In the genomic region with DNA sequence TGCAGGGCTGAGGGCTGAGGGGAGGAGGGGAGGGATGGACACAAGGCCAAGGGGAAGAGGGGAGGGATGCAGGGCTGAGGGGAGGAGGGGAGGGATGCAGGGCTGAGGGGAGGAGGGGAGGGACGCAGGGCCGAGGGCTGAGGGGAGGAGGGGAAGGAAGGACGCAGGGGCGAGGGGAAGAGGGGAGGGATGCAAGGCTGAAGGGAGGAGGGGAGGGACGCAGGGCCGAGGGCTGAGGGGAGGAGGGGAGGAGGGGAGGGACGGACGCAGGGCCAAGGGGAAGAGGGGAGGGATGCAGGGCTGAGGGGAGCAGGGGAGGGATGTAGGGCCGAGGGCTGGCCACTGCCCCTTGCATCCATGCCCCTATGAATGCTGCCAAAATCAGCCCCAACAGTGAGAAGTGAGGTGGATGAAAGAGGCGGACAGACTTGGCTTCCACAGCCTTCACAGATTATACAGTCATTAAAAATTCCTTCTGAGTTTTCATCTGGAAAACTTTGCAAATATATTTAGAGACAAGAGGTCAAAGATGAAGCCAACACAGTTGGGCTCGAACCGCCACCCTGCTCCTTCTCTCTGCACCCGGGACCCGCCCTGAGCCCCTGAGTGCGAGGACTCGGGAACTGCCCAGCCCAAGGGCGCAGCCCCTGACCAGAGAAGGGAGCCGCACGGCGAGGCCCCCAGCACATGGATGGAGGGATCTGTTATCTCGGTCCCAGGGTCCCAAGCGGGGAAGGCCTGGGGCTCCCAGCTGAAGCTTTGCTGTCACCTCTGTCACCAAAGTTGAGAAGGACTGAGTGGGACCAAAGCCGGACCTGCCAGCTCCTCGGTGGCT, we compare ENCODE assay signal across 12 cellular contexts.
DNase-seq lines count a peak whose midpoint lies in the region; ATAC-seq and TF ChIP-seq lines count a peak whose summit lies in the region.
"Had no signal": no experiment of that assay in that cellular context is flagged by ENCODE, and none has a peak within 500 bp of the region (broad histone marks: within the 10 kb centered on the region; RNA-seq: fewer than 3 reads in every experiment).

No MANE protein-coding gene starts in this region.

- TF ChIP-seq POLR2A in prostate gland (IDR thresholded peaks at IDR 0.05) = no peak

- no peak for DNase-seq in right atrium auricular region (ENCODE audit: low spot score)
- no peak for DNase-seq in cardiac septum (ENCODE audit: low spot score)
- DNase-seq in kidney tubule cell (ENCODE audit: low spot score) = peak; percentile 50
- no peak for DNase-seq in prostate gland (ENCODE audit: low spot score)
- DNase-seq in NCI-H2029 (lab: John Stamatoyannopoulos, UW) = no peak
- no peak for DNase-seq in activated CD4-positive, alpha-beta T cell treated with anti-CD3 and anti-CD28 coated beads, Interleukin-2, amount 10 ng/mL, durations not matched to agents 7 days and 5 days
- DNase-seq in stimulated activated CD4-positive, alpha-beta T cell treated with anti-CD3 and anti-CD28 coated beads, Interleukin-2, amount 100 ng/mL, for 24 hours = no peak
- DNase-seq: effector memory CD4-positive, alpha-beta T cell; Kasumi-1; NCI-H187 had no signal

- H3K36me3 ChIP-seq in right atrium auricular region (no peaks in the 10 kb centered on the region), prostate gland (no peaks in the 10 kb centered on the region)

- intact Hi-C loops in cardiac septum (cut with DNase I) (loop anchor here (5.0 kb wide), 1 partner anchor 64 kb away; a partner anchor contains a TSS), prostate gland (cut with DNase I) (no loop called here)

- ATAC-seq in GM18870 (IDR thresholded peaks at IDR 0.05; ENCODE audit: unreplicated experiment) = no peak

- CTCF ChIA-PET in activated CD4-positive, alpha-beta T cell treated with anti-CD3 and anti-CD28 coated beads, Interleukin-2, amount 10 ng/mL, durations not matched to agents 7 days and 5 days (lab: Charles Lee) = no interaction called here

- peak overlapping the region; percentile 88 to 92 for H3K27ac ChIP-seq in right atrium auricular region
- peak overlapping the region; percentile 66 to 70 for H3K27ac ChIP-seq in prostate gland
- H3K27ac ChIP-seq: SK-N-MC had no signal

- no peaks in the 10 kb centered on the region for H3K27me3 ChIP-seq in right atrium auricular region
- no peaks in the 10 kb centered on the region for H3K27me3 ChIP-seq in prostate gland (replicated peaks; ENCODE audit: insufficient read depth)

- H3K27me3 Mint-ChIP-seq in activated CD4-positive, alpha-beta T cell treated with anti-CD3 and anti-CD28 coated beads, Interleukin-2, amount 10 ng/mL, durations not matched to agents 7 days and 5 days = peaks cover 22% of the 10 kb centered on the region

- no peaks in the 10 kb centered on the region for H3K9me3 ChIP-seq in right atrium auricular region
- no peaks in the 10 kb centered on the region for H3K9me3 ChIP-seq in prostate gland

- H3K27ac Mint-ChIP-seq in activated CD4-positive, alpha-beta T cell treated with anti-CD3 and anti-CD28 coated beads, Interleukin-2, amount 10 ng/mL, durations not matched to agents 7 days and 5 days = no peak overlapping the region

- H3K4me1 Mint-ChIP-seq in activated CD4-positive, alpha-beta T cell treated with anti-CD3 and anti-CD28 coated beads, Interleukin-2, amount 10 ng/mL, durations not matched to agents 7 days and 5 days = no peaks in the 10 kb centered on the region

- POLR2A ChIA-PET in activated CD4-positive, alpha-beta T cell treated with anti-CD3 and anti-CD28 coated beads, Interleukin-2, amount 10 ng/mL, durations not matched to agents 7 days and 5 days (lab: Charles Lee) = no interaction called here

- no peak overlapping the region for H3K4me3 ChIP-seq in right atrium auricular region
- H3K4me3 ChIP-seq in prostate gland = no peak overlapping the region
- H3K4me3 ChIP-seq: SK-N-MC had no signal

- no peaks in the 10 kb centered on the region for H3K36me3 Mint-ChIP-seq in activated CD4-positive, alpha-beta T cell treated with anti-CD3 and anti-CD28 coated beads, Interleukin-2, amount 10 ng/mL, durations not matched to agents 7 days and 5 days (ENCODE audit: low read depth)

- WGBS in prostate gland = 74% methylated on average over 23 of the region's 24 CpGs

- no peak overlapping the region for H3K4me3 Mint-ChIP-seq in activated CD4-positive, alpha-beta T cell treated with anti-CD3 and anti-CD28 coated beads, Interleukin-2, amount 10 ng/mL, durations not matched to agents 7 days and 5 days

- H3K9me3 Mint-ChIP-seq in activated CD4-positive, alpha-beta T cell treated with anti-CD3 and anti-CD28 coated beads, Interleukin-2, amount 10 ng/mL, durations not matched to agents 7 days and 5 days = no peaks in the 10 kb centered on the region

- TF ChIP-seq CTCF in right atrium auricular region (IDR thresholded peaks at IDR 0.05) = no peak
- TF ChIP-seq CTCF in prostate gland (IDR thresholded peaks at IDR 0.05) = no peak

- H3K4me1 ChIP-seq in right atrium auricular region = peaks cover 0 to 61% of the 10 kb centered on the region in 2 donors
- H3K4me1 ChIP-seq in prostate gland (replicated peaks) = peaks cover 5% of the 10 kb centered on the region
